In the genomic region with DNA sequence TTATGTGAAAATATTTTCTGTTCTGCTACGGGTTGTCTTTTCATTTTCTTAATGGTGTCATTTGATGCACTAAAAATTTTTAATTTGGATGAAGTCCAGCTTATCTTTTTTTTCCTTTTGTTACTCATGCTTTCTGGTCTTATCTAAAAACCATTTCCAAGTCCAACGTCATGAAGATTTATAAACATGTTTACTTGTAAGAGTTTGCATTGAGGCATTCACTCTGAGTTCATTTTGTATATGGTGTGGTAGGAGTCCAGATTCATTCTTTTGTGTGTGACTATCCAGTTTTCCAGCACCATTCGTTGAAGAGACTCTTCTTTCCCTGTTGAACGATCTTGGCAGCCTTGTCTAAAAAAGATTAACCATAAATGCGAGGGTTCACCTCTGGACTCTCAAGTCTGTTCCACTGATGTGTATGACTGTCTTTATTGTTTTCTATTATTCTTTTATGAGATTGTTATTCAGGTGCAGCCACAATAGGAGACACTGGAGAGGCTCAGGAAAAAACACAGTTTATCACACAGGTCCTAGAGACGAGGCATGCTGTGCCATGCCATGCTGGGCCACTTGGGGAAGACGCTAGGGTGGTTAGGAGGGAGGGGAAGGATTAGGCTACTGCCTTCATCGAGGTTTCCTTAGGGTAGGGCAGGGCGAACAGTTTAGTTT, we compare ENCODE assay signal across 20 cellular contexts. TPM values are rescaled to one million over a fixed set of nuclear protein-coding genes. Genes with fewer than 3 reads are reported as not detected.
DNase-seq lines count a peak whose midpoint lies in the region; ATAC-seq, FAIRE-seq and TF ChIP-seq lines count a peak whose summit lies in the region.
"Had no signal": no experiment of that assay in that cellular context is flagged by ENCODE, and none has a peak within 500 bp of the region (broad histone marks: within the 10 kb centered on the region; RNA-seq: fewer than 3 reads in every experiment).

No MANE protein-coding gene starts in this region.

- H3K27me3 ChIP-seq in bronchial epithelial cell (ENCODE audit: control insufficient read depth, insufficient read depth, low read length) (no peaks in the 10 kb centered on the region), gastrocnemius medialis (no peaks in the 10 kb centered on the region)
- H3K27me3 ChIP-seq: brain microvascular endothelial cell, SJCRH30 had no signal

- CTCF ChIA-PET in activated CD4-positive, alpha-beta T cell treated with anti-CD3 and anti-CD28 coated beads, Interleukin-2, amount 10 ng/mL, durations not matched to agents 7 days and 5 days (lab: Charles Lee): no interaction called here
- CTCF ChIA-PET in activated CD8-positive, alpha-beta memory T cell treated with anti-CD3 and anti-CD28 coated beads, Interleukin-2, amount 10 ng/mL, durations not matched to agents 7 days and 5 days (lab: Charles Lee): no interaction called here

- FAIRE-seq in bronchial epithelial cell (lab: Jason Lieb, UNC): no peak
- FAIRE-seq: A549, GM12878 had no signal

- no peak for DNase-seq in activated CD4-positive, alpha-beta T cell treated with anti-CD3 and anti-CD28 coated beads, Interleukin-2, amount 10 ng/mL, durations not matched to agents 7 days and 5 days
- no peak for DNase-seq in activated CD4-positive, alpha-beta T cell treated with anti-CD3 and anti-CD28 coated beads for 1 hour
- DNase-seq in bronchial epithelial cell (ENCODE audit: low read depth) (peak; percentile 5), iPS-NIHi11 (ENCODE audit: low spot score) (peak; percentile 5), gastrocnemius medialis (no peak), DMS153 treated with DMSO at 0.1 percent for 48 hours (lab: John Stamatoyannopoulos, UW; ENCODE audit: unreplicated experiment) (no peak), NCI-H1105 treated with DMSO at 0.1 percent for 48 hours (lab: John Stamatoyannopoulos, UW) (no peak)
- no peak for DNase-seq in activated CD8-positive, alpha-beta memory T cell treated with anti-CD3 and anti-CD28 coated beads, Interleukin-2, amount 10 ng/mL, durations not matched to agents 7 days and 5 days
- DNase-seq: activated CD4-positive, alpha-beta memory T cell treated with anti-CD3 and anti-CD28 coated beads for 36 hours; activated effector memory CD4-positive, alpha-beta T cell treated with anti-CD3 and anti-CD28 coated beads, Interleukin-2, amount 50 U/mL, for 16 hours; brain microvascular endothelial cell; effector CD4-positive, alpha-beta T cell; midbrain; NCI-H2171 treated with DMSO at 0.1 percent for 48 hours; SJCRH30; T-helper 9 cell had no signal

- H3K27ac ChIP-seq in gastrocnemius medialis: peak overlapping the region in 3 of 4 donors; percentile 13 to 45 (median 36)
- H3K27ac ChIP-seq: A549, brain microvascular endothelial cell, SJCRH30 had no signal

- TF ChIP-seq CTCF in bronchial epithelial cell (IDR thresholded peaks at IDR 0.05; ENCODE audit: insufficient read depth, low read length, severe bottlenecking): no peak
- no peak for TF ChIP-seq CTCF in gastrocnemius medialis (IDR thresholded peaks at IDR 0.05 in 4 of 5, conservative IDR thresholded peaks at IDR 0.05 in 1 of 5)

- POLR2A ChIA-PET in activated CD4-positive, alpha-beta T cell treated with anti-CD3 and anti-CD28 coated beads, Interleukin-2, amount 10 ng/mL, durations not matched to agents 7 days and 5 days (lab: Charles Lee): no interaction called here

- TF ChIP-seq POLR2A in gastrocnemius medialis (IDR thresholded peaks at IDR 0.05): no peak

- intact Hi-C loops in gastrocnemius medialis (cut with DNase I; ENCODE audit: low total_unique reads): no loop called here

- in situ Hi-C loops in gastrocnemius medialis (cut with MboI; ENCODE audit: low sequenced_read_pairs in 4 of 4): no loop called here

- peaks cover 0 to 8% of the 10 kb centered on the region in 2 donors for H3K4me1 ChIP-seq in gastrocnemius medialis
- H3K4me1 ChIP-seq: A549, HAP-1, SJCRH30 had no signal

- peaks cover 68% of the 10 kb centered on the region for H3K36me3 Mint-ChIP-seq in activated CD4-positive, alpha-beta T cell treated with anti-CD3 and anti-CD28 coated beads, Interleukin-2, amount 10 ng/mL, durations not matched to agents 7 days and 5 days (ENCODE audit: low read depth)
- H3K36me3 Mint-ChIP-seq in activated CD8-positive, alpha-beta memory T cell treated with anti-CD3 and anti-CD28 coated beads, Interleukin-2, amount 10 ng/mL, durations not matched to agents 7 days and 5 days: peaks cover 58% of the 10 kb centered on the region

- H3K4me3 Mint-ChIP-seq in activated CD4-positive, alpha-beta T cell treated with anti-CD3 and anti-CD28 coated beads, Interleukin-2, amount 10 ng/mL, durations not matched to agents 7 days and 5 days: no peak overlapping the region
- H3K4me3 Mint-ChIP-seq in activated CD8-positive, alpha-beta memory T cell treated with anti-CD3 and anti-CD28 coated beads, Interleukin-2, amount 10 ng/mL, durations not matched to agents 7 days and 5 days: no peak overlapping the region
- H3K4me3 Mint-ChIP-seq: activated CD4-positive, alpha-beta memory T cell treated with anti-CD3 and anti-CD28 coated beads for 36 hours had no signal

- no peaks in the 10 kb centered on the region for H3K9me3 Mint-ChIP-seq in activated CD4-positive, alpha-beta T cell treated with anti-CD3 and anti-CD28 coated beads, Interleukin-2, amount 10 ng/mL, durations not matched to agents 7 days and 5 days
- H3K9me3 Mint-ChIP-seq in activated CD8-positive, alpha-beta memory T cell treated with anti-CD3 and anti-CD28 coated beads, Interleukin-2, amount 10 ng/mL, durations not matched to agents 7 days and 5 days (ENCODE audit: low read depth): no peaks in the 10 kb centered on the region
- H3K9me3 Mint-ChIP-seq: activated CD4-positive, alpha-beta memory T cell treated with anti-CD3 and anti-CD28 coated beads for 36 hours had no signal

- H3K4me3 ChIP-seq in bronchial epithelial cell (ENCODE audit: low read depth, low read length): no peak overlapping the region
- H3K4me3 ChIP-seq in gastrocnemius medialis: no peak overlapping the region
- H3K4me3 ChIP-seq: A549, GM12878, HAP-1, SJCRH30 had no signal

- H3K4me1 Mint-ChIP-seq in activated CD4-positive, alpha-beta T cell treated with anti-CD3 and anti-CD28 coated beads, Interleukin-2, amount 10 ng/mL, durations not matched to agents 7 days and 5 days: peaks cover 35% of the 10 kb centered on the region
- peaks cover 16% of the 10 kb centered on the region for H3K4me1 Mint-ChIP-seq in activated CD8-positive, alpha-beta memory T cell treated with anti-CD3 and anti-CD28 coated beads, Interleukin-2, amount 10 ng/mL, durations not matched to agents 7 days and 5 days

- no peak for ATAC-seq in gastrocnemius medialis
- no peak for ATAC-seq in activated CD8-positive, alpha-beta memory T cell treated with anti-CD3 and anti-CD28 coated beads, Interleukin-2, amount 10 ng/mL, durations not matched to agents 7 days and 5 days
- ATAC-seq: A549, GM12878 had no signal

- H3K9me3 ChIP-seq in gastrocnemius medialis: no peaks in the 10 kb centered on the region
- H3K9me3 ChIP-seq: A549, HAP-1, SJCRH30 had no signal

- peaks cover 3% of the 10 kb centered on the region for H3K36me3 ChIP-seq in bronchial epithelial cell (ENCODE audit: control insufficient read depth, insufficient read depth, low read length)
- peaks cover 0 to 12% of the 10 kb centered on the region in 2 donors for H3K36me3 ChIP-seq in gastrocnemius medialis
- H3K36me3 ChIP-seq: brain microvascular endothelial cell had no signal

- H3K27ac Mint-ChIP-seq in activated CD4-positive, alpha-beta T cell treated with anti-CD3 and anti-CD28 coated beads, Interleukin-2, amount 10 ng/mL, durations not matched to agents 7 days and 5 days: peak overlapping the region; percentile 73
- H3K27ac Mint-ChIP-seq in activated CD8-positive, alpha-beta memory T cell treated with anti-CD3 and anti-CD28 coated beads, Interleukin-2, amount 10 ng/mL, durations not matched to agents 7 days and 5 days: no peak overlapping the region
- H3K27ac Mint-ChIP-seq: activated CD4-positive, alpha-beta memory T cell treated with anti-CD3 and anti-CD28 coated beads for 36 hours had no signal

- no peaks in the 10 kb centered on the region for H3K27me3 Mint-ChIP-seq in activated CD4-positive, alpha-beta T cell treated with anti-CD3 and anti-CD28 coated beads, Interleukin-2, amount 10 ng/mL, durations not matched to agents 7 days and 5 days
- H3K27me3 Mint-ChIP-seq in activated CD8-positive, alpha-beta memory T cell treated with anti-CD3 and anti-CD28 coated beads, Interleukin-2, amount 10 ng/mL, durations not matched to agents 7 days and 5 days: no peaks in the 10 kb centered on the region
- H3K27me3 Mint-ChIP-seq: activated CD4-positive, alpha-beta memory T cell treated with anti-CD3 and anti-CD28 coated beads for 36 hours; progenitor cell of endocrine pancreas had no signal

RNA-seq across cellular contexts. Expression of a gene that starts 35.0 kb away (rescaled TPM):
- total RNA-seq in activated CD4-positive, alpha-beta T cell treated with anti-CD3 and anti-CD28 coated beads, Interleukin-2, amount 10 ng/mL, durations not matched to agents 7 days and 5 days: 10 to 100 TPM; 35.9 to 42.0 TPM
- 7.3 and 7.6 TPM in 2 replicates for total RNA-seq in bronchial epithelial cell
- 10 to 100 TPM in 2 of 4 donors, 1 to 10 TPM in 2; 8.2 to 30.5 (median 11.6) TPM for total RNA-seq in gastrocnemius medialis
- 10 to 100 TPM; 27.8 to 27.9 TPM for total RNA-seq in activated CD8-positive, alpha-beta memory T cell treated with anti-CD3 and anti-CD28 coated beads, Interleukin-2, amount 10 ng/mL, durations not matched to agents 7 days and 5 days

Comparison
In these comparisons a context has a peak if more than half of its experiments do, and no peak if none do; other contexts are left out.
1. DNase-seq: peak in bronchial epithelial cell (single experiment) and iPS-NIHi11 (single experiment); none in activated CD4-positive, alpha-beta T cell treated with anti-CD3 and anti-CD28 coated beads, Interleukin-2, amount 10 ng/mL, durations not matched to agents 7 days and 5 days (single experiment), activated CD4-positive, alpha-beta T cell treated with anti-CD3 and anti-CD28 coated beads for 1 hour (single experiment), gastrocnemius medialis (0 of 2), DMS153 treated with DMSO at 0.1 percent for 48 hours (single experiment), NCI-H1105 treated with DMSO at 0.1 percent for 48 hours (single experiment) and activated CD8-positive, alpha-beta memory T cell treated with anti-CD3 and anti-CD28 coated beads, Interleukin-2, amount 10 ng/mL, durations not matched to agents 7 days and 5 days (single experiment).